1 cellular context compared by ENCODE assay signal in genomic region chr11:75450826-75451783, GRCh38.
TF ChIP-seq lines count a peak whose summit lies in the region.

No MANE protein-coding gene starts in this region.

TF ChIP-seq in HepG2, 621 proteins besides CTCF, POLR2A, EP300 and RAD21 (continued from another document):
- no peak for TF ChIP-seq ZNF503 (CRISPR knock-in tag; IDR thresholded peaks at IDR 0.05)
- no peak for TF ChIP-seq HOXA5 (CRISPR knock-in tag; IDR thresholded peaks at IDR 0.05)
- no peak for TF ChIP-seq RAD51 (IDR thresholded peaks at IDR 0.05; ENCODE audit: borderline replicate concordance)
- TF ChIP-seq ZNF75D (CRISPR knock-in tag; IDR thresholded peaks at IDR 0.05; ENCODE audit: borderline replicate concordance): no peak
- TF ChIP-seq PATZ1 (CRISPR knock-in tag; IDR thresholded peaks at IDR 0.05): peak; percentile 41; the same call in 1 of the 2 replicates
- no peak for TF ChIP-seq ZSCAN29 (CRISPR knock-in tag; conservative IDR thresholded peaks at IDR 0.05)
- TF ChIP-seq STAG1 (CRISPR knock-in tag; IDR thresholded peaks at IDR 0.05): peak; percentile 39
- TF ChIP-seq NR1H2 (CRISPR knock-in tag; IDR thresholded peaks at IDR 0.05; ENCODE audit: borderline replicate concordance, low read depth): no peak
- no peak for TF ChIP-seq POGZ (CRISPR knock-in tag; IDR thresholded peaks at IDR 0.05)
